19 cellular contexts compared by ENCODE assay signal in genomic region chr20:8720089-8720488, GRCh38.
DNase-seq lines count a peak whose midpoint lies in the region; ATAC-seq, FAIRE-seq and TF ChIP-seq lines count a peak whose summit lies in the region.
"Had no signal": no experiment of that assay in that cellular context is flagged by ENCODE, and none has a peak within 500 bp of the region (broad histone marks: within the 10 kb centered on the region; RNA-seq: fewer than 3 reads in every experiment).

No MANE protein-coding gene starts in this region.

- TF ChIP-seq CTCF in AG09319 (IDR thresholded peaks at IDR 0.05; ENCODE audit: low read depth, low read length) (no peak), bronchial epithelial cell (IDR thresholded peaks at IDR 0.05; ENCODE audit: insufficient read depth, low read length, severe bottlenecking) (no peak), PC-9 (conservative IDR thresholded peaks at IDR 0.05) (no peak)

- ATAC-seq in left lobe of liver (peak; percentile 65), HG03159 (IDR thresholded peaks at IDR 0.05; ENCODE audit: unreplicated experiment) (no peak)
- ATAC-seq: left lung had no signal

- no peaks in the 10 kb centered on the region for H3K79me2 ChIP-seq in PC-9 (ENCODE audit: low read depth)

- no peak for FAIRE-seq in bronchial epithelial cell (lab: Jason Lieb, UNC)

- H3K27me3 ChIP-seq in bronchial epithelial cell (ENCODE audit: control insufficient read depth, insufficient read depth, low read length) (no peaks in the 10 kb centered on the region), PC-9 (ENCODE audit: insufficient read depth, low read depth) (peaks cover 22% of the 10 kb centered on the region)
- H3K27me3 ChIP-seq: BLaER1, cardiac muscle cell, left lung had no signal

- intact Hi-C loops in PC-9 (cut with micrococcal nuclease; ENCODE audit: unreplicated experiment): loop anchor here (5.0 to 10.0 kb wide), 2 partner anchors 1893 to 1955 kb away; partner anchors contain the start of gene BMP2

- H2AFZ ChIP-seq in PC-9: no peak overlapping the region

- no peak overlapping the region for H3K4me2 ChIP-seq in PC-9
- H3K4me2 ChIP-seq: BLaER1, smooth muscle cell had no signal

- POLR2A ChIA-PET in PC-9 (lab: Charles Lee; ENCODE audit: unreplicated experiment): no interaction called here

- in situ Hi-C loops in G401 (cut with HindIII; ENCODE audit: low sequenced_read_pairs): no loop called here

- DNase-seq in AG09319 (ENCODE audit: extremely low read depth, low read depth) (peak; percentile 4), G401 (ENCODE audit: low spot score) (peak; percentile 25), bronchial epithelial cell (ENCODE audit: low read depth) (peak; percentile 4), left lobe of liver (ENCODE audit: low spot score) (no peak), NCI-H2227 treated with DMSO at 0.1 percent for 48 hours (lab: John Stamatoyannopoulos, UW) (no peak), PC-9 (no peak), hypothalamus (lab: John Stamatoyannopoulos, UW) (no peak)
- DNase-seq: effector CD8-positive, alpha-beta T cell; foreskin melanocyte; H7; Kasumi-1; left lung; NCI-H1417 treated with DMSO at 0.1 percent for 48 hours; OCI-M1 had no signal

- no peaks in the 10 kb centered on the region for H4K20me1 ChIP-seq in PC-9 (ENCODE audit: insufficient read depth)
- H4K20me1 ChIP-seq: BLaER1 had no signal

- H3F3A ChIP-seq in PC-9 (ENCODE audit: insufficient read depth, low read depth): no peaks in the 10 kb centered on the region

- no peaks in the 10 kb centered on the region for H3K9me2 ChIP-seq in PC-9 (ENCODE audit: insufficient read depth)

- no peak overlapping the region for H3K4me3 ChIP-seq in bronchial epithelial cell (ENCODE audit: low read depth, low read length)
- H3K4me3 ChIP-seq in PC-9: no peak overlapping the region
- H3K4me3 ChIP-seq: BLaER1, cardiac muscle cell, left lung, smooth muscle cell, thoracic aorta had no signal

- H3K9me3 ChIP-seq in PC-9 (ENCODE audit: insufficient read depth, low read depth): no peaks in the 10 kb centered on the region
- H3K9me3 ChIP-seq: BLaER1, left lung, thoracic aorta had no signal

- H3K4me1 ChIP-seq in PC-9 (replicated peaks; ENCODE audit: insufficient read depth): no peaks in the 10 kb centered on the region
- H3K4me1 ChIP-seq: BLaER1 had no signal

- H3K27ac ChIP-seq in PC-9: no peak overlapping the region
- H3K27ac ChIP-seq: BLaER1, cardiac muscle cell, left lung, thoracic aorta had no signal

- no TSS peak for BruUV-seq in PC-9 (replicated peaks; lab: Mats Ljungman, UMichigan)

- no peaks in the 10 kb centered on the region for H3K36me3 ChIP-seq in bronchial epithelial cell (ENCODE audit: control insufficient read depth, insufficient read depth, low read length)
- no peaks in the 10 kb centered on the region for H3K36me3 ChIP-seq in PC-9 (ENCODE audit: low read depth)
- H3K36me3 ChIP-seq: cardiac muscle cell, left lung, thoracic aorta had no signal

- CTCF ChIA-PET in PC-9 (lab: Charles Lee): interaction anchor here (2.7 kb wide), 1 partner anchor 784 kb away, joined by 13 read pairs; no protein-coding TSS in a partner anchor

Comparison
In these comparisons a context has a peak if more than half of its experiments do, and no peak if none do; other contexts are left out.
1. DNase-seq: peak in AG09319 (single experiment), G401 (single experiment) and bronchial epithelial cell (single experiment); none in left lobe of liver (single experiment), NCI-H2227 treated with DMSO at 0.1 percent for 48 hours (single experiment), PC-9 (0 of 2) and hypothalamus (0 of 51).